8 cellular contexts compared by ENCODE assay signal in the genomic region with DNA sequence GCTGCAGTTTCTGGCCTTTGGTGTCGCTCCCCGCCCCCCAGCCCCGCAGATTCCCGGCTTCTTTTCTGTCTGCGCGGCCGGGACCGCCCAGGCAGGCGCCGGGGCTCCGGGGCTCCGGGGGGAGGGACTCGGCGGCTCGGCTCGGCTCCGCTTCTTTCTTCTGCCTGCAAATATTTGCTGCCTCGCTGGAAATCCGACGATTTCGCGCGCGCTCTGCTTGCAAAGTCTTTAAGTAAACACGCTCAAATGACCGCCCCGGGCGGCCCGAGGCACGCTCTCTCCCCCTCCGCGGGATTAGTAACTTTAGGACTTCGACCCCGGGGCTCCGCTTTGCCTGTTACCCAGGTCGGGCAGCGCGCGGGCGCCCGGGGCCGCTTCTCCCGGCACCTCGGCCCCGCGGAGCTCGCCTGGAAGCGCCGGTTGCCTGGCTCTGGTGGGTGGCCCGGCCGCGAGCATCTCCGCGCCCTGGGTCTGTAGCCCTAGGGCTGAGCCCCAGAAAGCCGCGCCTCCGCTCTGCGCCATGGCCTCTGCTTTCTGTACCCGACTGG. TPM values are rescaled to one million over a fixed set of nuclear protein-coding genes. Genes with fewer than 3 reads are reported as not detected.
A peak's percentile ranks its signal among the peaks of the same experiment; 100 is the strongest.
DNase-seq lines count a peak whose midpoint lies in the region; ATAC-seq, FAIRE-seq and TF ChIP-seq lines count a peak whose summit lies in the region.

No MANE protein-coding gene starts in this region.

- H3K9me2 ChIP-seq in Karpas-422 (replicated peaks; ENCODE audit: insufficient read depth, low read length), result no peaks in the 10 kb centered on the region

- H3K36me3 ChIP-seq in mesodermal cell (ENCODE audit: control insufficient read depth, insufficient read depth, low read length) (peaks cover 1% of the 10 kb centered on the region), Karpas-422 (ENCODE audit: insufficient read depth, low read length) (no peaks in the 10 kb centered on the region)

- no peaks in the 10 kb centered on the region for H4K20me1 ChIP-seq in Karpas-422 (ENCODE audit: insufficient read depth, low read depth, low read length)

- H3K27me3 ChIP-seq in Karpas-422 (ENCODE audit: low read length), result no peaks in the 10 kb centered on the region

- no peaks in the 10 kb centered on the region for H3K9me3 ChIP-seq in mesodermal cell (ENCODE audit: control insufficient read depth, low read length)
- no peaks in the 10 kb centered on the region; the same call in 1 of the 2 replicates for H3K9me3 ChIP-seq in Karpas-422 (ENCODE audit: low read length)

- no peak for FAIRE-seq in GM19239 (lab: Jason Lieb, UNC)

- no peak overlapping the region for H3K9ac ChIP-seq in Karpas-422 (ENCODE audit: low read length)

- peak overlapping the region; percentile 69 for H3K27ac ChIP-seq in mesodermal cell (ENCODE audit: low read depth, low read length, severe bottlenecking)
- H3K27ac ChIP-seq in Karpas-422 (ENCODE audit: low read length), result no peak overlapping the region

- no peak overlapping the region for H2AFZ ChIP-seq in Karpas-422 (ENCODE audit: low read length)

- H3K4me3 ChIP-seq in cardiac fibroblast (replicated peaks in 1 of 2; ENCODE audit: low read depth in 2 of 2, low read length in 2 of 2) (peak overlapping the region; percentile 34 to 42), mesodermal cell (ENCODE audit: extremely low read depth, insufficient read depth, low read length, poor library complexity, severe bottlenecking) (peak overlapping the region; percentile 84), Karpas-422 (ENCODE audit: low read length) (no peak overlapping the region)

- H3K4me2 ChIP-seq in Karpas-422 (ENCODE audit: low read depth, low read length, poor library complexity, severe bottlenecking), result no peak overlapping the region

- no peaks in the 10 kb centered on the region for H3K79me2 ChIP-seq in Karpas-422 (ENCODE audit: low read length)

- peak; percentile 13 for DNase-seq in ACHN
- peak; percentile 18 for DNase-seq in HK-2 (ENCODE audit: unreplicated experiment)
- DNase-seq in cardiac fibroblast (ENCODE audit: low read depth in 2 of 2), result peak; percentile 44 to 46
- DNase-seq in GM19239 (ENCODE audit: insufficient read length, low spot score), result no peak
- no peak for DNase-seq in effector CD8-positive, alpha-beta T cell (lab: John Stamatoyannopoulos, UW)
- no peak for DNase-seq in Karpas-422

- no peak for TF ChIP-seq CTCF in cardiac fibroblast (IDR thresholded peaks at IDR 0.05; ENCODE audit: low read depth, low read length)

- 0% methylated on average over 49 to 54 of the region's 59 CpGs for WGBS in mesodermal cell (ENCODE audit: insufficient coverage in 2 of 2), 2 experiments

- no peak for ATAC-seq in HG02885 (IDR thresholded peaks at IDR 0.05; ENCODE audit: poor library complexity, unreplicated experiment)

- peaks cover 41% of the 10 kb centered on the region for H3K4me1 ChIP-seq in mesodermal cell (ENCODE audit: control insufficient read depth, insufficient read depth, low read length, poor library complexity, severe bottlenecking)
- no peaks in the 10 kb centered on the region for H3K4me1 ChIP-seq in Karpas-422 (ENCODE audit: low read length)

- in situ Hi-C loops in ACHN (cut with HindIII; ENCODE audit: low pct_ligation_motif_present, low pct_unique_long_range_greater_than_20kb, low sequenced_read_pairs), result no loop called here

RNA-seq across cellular contexts. Expression of a gene that starts 3.9 kb away (rescaled TPM):
- polyA plus RNA-seq in mesodermal cell (2013, experiment 1 of 2), result 41.5 TPM
- polyA plus RNA-seq in mesodermal cell (2013, experiment 2 of 2), result 28.9 TPM
- total RNA-seq in Karpas-422 (2014; rRNA removed; shearing (Covaris generic); ENCODE audit: low replicate concordance), result not detected in 2 replicates

Comparison
In these comparisons a context has a peak if more than half of its experiments do, and no peak if none do; other contexts are left out.
1. DNase-seq: peak in ACHN (single experiment), HK-2 (single experiment) and cardiac fibroblast (2 of 2); none in GM19239 (single experiment), effector CD8-positive, alpha-beta T cell (single experiment) and Karpas-422 (single experiment).